ENCODE assay signal across 8 cellular contexts in the genomic region with DNA sequence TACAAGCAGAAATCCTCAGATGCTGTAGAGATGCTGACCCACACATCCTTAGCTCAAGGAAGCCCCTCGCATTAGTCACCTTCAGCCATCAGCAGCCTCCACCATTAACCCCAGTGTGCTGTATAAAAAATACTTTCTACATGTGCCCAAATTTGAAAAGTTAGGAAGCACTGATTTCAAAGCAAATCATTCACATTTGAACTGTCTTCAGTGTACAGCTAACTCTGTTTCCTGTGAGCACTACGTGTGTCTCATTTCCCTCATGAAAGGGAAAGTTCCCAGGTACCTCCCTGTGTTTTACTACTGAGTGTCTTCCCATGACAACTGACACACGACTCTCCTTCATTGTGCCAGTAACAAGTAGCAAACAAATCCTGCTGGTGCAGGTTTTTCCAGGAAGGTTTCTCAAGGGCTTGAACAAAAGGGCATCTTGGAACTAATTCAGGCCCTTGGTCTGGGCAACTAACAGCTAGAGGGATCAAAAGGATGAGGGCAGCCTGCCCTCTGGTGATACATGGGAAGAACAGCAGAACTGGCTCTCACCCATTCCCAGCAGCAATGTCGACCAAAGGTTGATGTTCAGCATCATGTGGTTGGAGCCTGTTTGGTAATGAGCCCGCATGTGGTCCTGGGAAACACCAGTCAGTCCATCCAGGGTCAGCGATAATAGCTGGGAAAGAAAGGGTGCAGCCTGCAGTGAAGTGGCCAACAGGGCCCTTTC. TPM values are rescaled to one million over a fixed set of nuclear protein-coding genes. Genes with fewer than 3 reads are reported as not detected.
DNase-seq lines count a peak whose midpoint lies in the region; ATAC-seq lines count a peak whose summit lies in the region.

No MANE protein-coding gene starts in this region.

- intact Hi-C loops in left colon (cut with DNase I, micrococcal nuclease): no loop called here

- H3K36me3 ChIP-seq in adipocyte (ENCODE audit: control insufficient read depth, insufficient read depth, low read length, severe bottlenecking): peaks cover 61% of the 10 kb centered on the region

- H3K9me3 ChIP-seq in adipocyte (ENCODE audit: control insufficient read depth, low read length): no peaks in the 10 kb centered on the region

- peaks cover 23% of the 10 kb centered on the region for H3K4me1 Mint-ChIP-seq in T-helper 2 cell treated with Interferon-gamma antibody and Interleukin-4, amounts not matched to agents 5 μg/mL and 100 μg/mL, for 36 hours (ENCODE audit: low read depth)

- ATAC-seq in left colon: peak; percentile 30

- H3K9me3 Mint-ChIP-seq in T-helper 2 cell treated with Interferon-gamma antibody and Interleukin-4, amounts not matched to agents 5 μg/mL and 100 μg/mL, for 36 hours: no peaks in the 10 kb centered on the region

- H3K27me3 ChIP-seq in adipocyte (replicated peaks; ENCODE audit: control insufficient read depth, insufficient read depth, low read length): no peaks in the 10 kb centered on the region

- H3K27ac Mint-ChIP-seq in T-helper 2 cell treated with Interferon-gamma antibody and Interleukin-4, amounts not matched to agents 5 μg/mL and 100 μg/mL, for 36 hours: no peak overlapping the region

- DNase-seq in NCI-H510A treated with DMSO at 0.1 percent for 48 hours (lab: John Stamatoyannopoulos, UW) (peak; percentile 13), NCI-H510A (lab: John Stamatoyannopoulos, UW) (no peak), Kasumi-1 (lab: John Stamatoyannopoulos, UW) (peak; percentile 79 to 88), adipocyte (ENCODE audit: low read depth) (peak; percentile 43), left colon (no peak), T-helper 9 cell (no peak)
- no peak for DNase-seq in activated effector memory CD4-positive, alpha-beta T cell treated with Interleukin-2 at 50 U/mL for 16 hours
- no peak for DNase-seq in T-helper 2 cell treated with Interferon-gamma antibody and Interleukin-4, amounts not matched to agents 5 μg/mL and 100 μg/mL, for 36 hours (ENCODE audit: low spot score)

- peaks cover 46% of the 10 kb centered on the region for H3K36me3 Mint-ChIP-seq in T-helper 2 cell treated with Interferon-gamma antibody and Interleukin-4, amounts not matched to agents 5 μg/mL and 100 μg/mL, for 36 hours (ENCODE audit: low read depth)

- H3K4me3 ChIP-seq in adipocyte (ENCODE audit: low read length): no peak overlapping the region

- peaks cover 2% of the 10 kb centered on the region for H3K27me3 Mint-ChIP-seq in T-helper 2 cell treated with Interferon-gamma antibody and Interleukin-4, amounts not matched to agents 5 μg/mL and 100 μg/mL, for 36 hours (ENCODE audit: low read depth)

- peaks cover 21% of the 10 kb centered on the region for H3K4me1 ChIP-seq in adipocyte (ENCODE audit: control insufficient read depth, insufficient read depth, low read length)

- H3K4me3 Mint-ChIP-seq in T-helper 2 cell treated with Interferon-gamma antibody and Interleukin-4, amounts not matched to agents 5 μg/mL and 100 μg/mL, for 36 hours: no peak overlapping the region

- no peak overlapping the region for H3K9ac ChIP-seq in adipocyte (ENCODE audit: low read length)

RNA-seq across cellular contexts. Expression of a gene that starts 4.0 kb away (rescaled TPM):
- 10 to 100 TPM; 43.1 to 55.0 TPM for total RNA-seq in left colon

RNA-seq across cellular contexts. Expression of a gene that starts 25.8 kb away (rescaled TPM):
- total RNA-seq in left colon: 10 to 100 TPM; 53.4 to 73.3 TPM

Comparison
In these comparisons a context has a peak if more than half of its experiments do, and no peak if none do; other contexts are left out.
1. DNase-seq: peak in NCI-H510A treated with DMSO at 0.1 percent for 48 hours (single experiment), Kasumi-1 (2 of 2) and adipocyte (single experiment); none in NCI-H510A (single experiment), left colon (0 of 2), T-helper 9 cell (single experiment), activated effector memory CD4-positive, alpha-beta T cell treated with Interleukin-2 at 50 U/mL for 16 hours (single experiment) and T-helper 2 cell treated with Interferon-gamma antibody and Interleukin-4, amounts not matched to agents 5 μg/mL and 100 μg/mL, for 36 hours (single experiment).